In the genomic region with DNA sequence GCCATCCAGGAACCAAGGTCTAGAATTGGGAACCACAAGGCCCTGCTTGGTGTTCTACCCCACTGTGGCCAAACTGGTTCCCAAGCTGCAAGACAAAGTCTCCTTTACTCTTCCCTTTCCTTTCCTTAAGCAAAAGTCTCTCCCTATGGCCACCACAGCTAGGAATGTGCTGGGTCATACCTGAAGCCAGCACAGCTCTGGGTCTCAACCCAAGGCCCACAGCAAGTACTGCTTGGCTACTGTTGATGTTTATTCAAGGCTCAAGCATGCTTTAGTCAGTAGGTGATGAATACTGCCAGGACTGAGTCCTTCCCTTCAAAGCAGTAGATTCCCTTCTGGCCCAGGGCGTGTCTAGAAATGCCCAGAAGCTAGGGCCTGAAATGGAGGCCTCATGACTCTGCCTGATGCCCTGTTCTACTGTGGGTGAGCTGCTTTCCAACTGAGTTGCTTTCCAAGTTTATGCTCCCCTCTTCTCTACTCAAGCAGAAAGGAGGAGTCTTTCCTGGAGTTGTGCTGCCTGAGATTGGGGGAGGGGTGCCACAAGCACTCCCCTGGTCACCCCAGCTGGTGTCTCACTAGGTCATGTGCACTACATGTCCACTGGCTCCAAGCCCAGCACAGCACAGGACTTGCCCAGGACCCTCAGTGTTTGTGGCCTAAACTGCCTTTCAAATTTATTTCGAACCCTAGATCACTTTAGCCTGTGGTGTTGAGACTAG, we compare ENCODE assay signal across 21 cellular contexts. TPM values are rescaled to one million over a fixed set of nuclear protein-coding genes. Genes with fewer than 3 reads are reported as not detected.
"Had no signal": no experiment of that assay in that cellular context is flagged by ENCODE, and none has a peak within 500 bp of the region (broad histone marks: within the 10 kb centered on the region; RNA-seq: fewer than 3 reads in every experiment).

No MANE protein-coding gene starts in this region.

- H3K4me3 Mint-ChIP-seq: activated CD4-positive, alpha-beta T cell treated with anti-CD3 and anti-CD28 coated beads for 36 hours; activated naive CD4-positive, alpha-beta T cell treated with anti-CD3 and anti-CD28 coated beads, Interleukin-2, amount 10 ng/mL, durations not matched to agents 7 days and 5 days; brain; mesothelial cell of epicardium; stimulated activated memory B cell treated with anti-CD40 and anti-IgM and Interleukin-4, amounts not matched to agents 10 μg/mL and 1 μg/mL and 100 μg/mL, for 72 hours; T-helper 2 cell treated with Interferon-gamma antibody and Interleukin-4, amounts not matched to agents 5 μg/mL and 100 μg/mL, for 36 hours had no signal

- DNase-seq: activated CD4-positive, alpha-beta T cell treated with anti-CD3 and anti-CD28 coated beads for 36 hours; activated naive CD4-positive, alpha-beta T cell treated with anti-CD3 and anti-CD28 coated beads, Interleukin-2, amount 10 ng/mL, durations not matched to agents 7 days and 5 days; dermis blood vessel endothelial cell; foreskin fibroblast; heart left ventricle; left ventricle myocardium superior; posterior cingulate gyrus; SW 1271; transverse colon had no signal

- H3K27me3 ChIP-seq: esophagus muscularis mucosa, heart left ventricle, neutrophil, right atrium auricular region, SJSA1, transverse colon had no signal

- ATAC-seq: activated CD4-positive, alpha-beta T cell treated with anti-CD3 and anti-CD28 coated beads for 36 hours; heart left ventricle; left ventricle myocardium superior; stimulated activated memory B cell treated with anti-CD40 and anti-IgM and Interleukin-4, amounts not matched to agents 10 μg/mL and 1 μg/mL and 100 μg/mL, for 72 hours had no signal

- H3K27ac Mint-ChIP-seq: activated CD4-positive, alpha-beta T cell treated with anti-CD3 and anti-CD28 coated beads for 36 hours; activated naive CD4-positive, alpha-beta T cell treated with anti-CD3 and anti-CD28 coated beads, Interleukin-2, amount 10 ng/mL, durations not matched to agents 7 days and 5 days; activated T-helper 2 cell treated with anti-CD3 and anti-CD28 coated beads, Interferon-gamma antibody, Interleukin-2, Interleukin-4, amounts not matched to agents 10 μg/mL and 5 μg/mL and 100 μg/mL, durations not matched to agents 14 hours and 24 hours and 36 hours; brain; mesothelial cell of epicardium; T-helper 2 cell treated with Interferon-gamma antibody and Interleukin-4, amounts not matched to agents 5 μg/mL and 100 μg/mL, for 36 hours had no signal

- H3K36me3 ChIP-seq: esophagus muscularis mucosa, heart left ventricle, neutrophil, right atrium auricular region, SJSA1, transverse colon had no signal

- H3K27ac ChIP-seq: esophagus muscularis mucosa, heart left ventricle, neutrophil, right atrium auricular region, SJSA1, transverse colon had no signal

- H3K27me3 Mint-ChIP-seq: activated CD4-positive, alpha-beta T cell treated with anti-CD3 and anti-CD28 coated beads for 36 hours; activated naive CD4-positive, alpha-beta T cell treated with anti-CD3 and anti-CD28 coated beads, Interleukin-2, amount 10 ng/mL, durations not matched to agents 7 days and 5 days; brain; stimulated activated memory B cell treated with anti-CD40 and anti-IgM and Interleukin-4, amounts not matched to agents 10 μg/mL and 1 μg/mL and 100 μg/mL, for 72 hours had no signal

- FAIRE-seq: islet of Langerhans had no signal

- H3K4me2 ChIP-seq: smooth muscle cell had no signal

- H3K9me3 Mint-ChIP-seq: stimulated activated memory B cell treated with anti-CD40 and anti-IgM and Interleukin-4, amounts not matched to agents 10 μg/mL and 1 μg/mL and 100 μg/mL, for 72 hours had no signal

- H3K4me3 ChIP-seq: esophagus muscularis mucosa, heart left ventricle, right atrium auricular region, SJSA1, smooth muscle cell, transverse colon had no signal

- H3K9me3 ChIP-seq: heart left ventricle, neutrophil, SJSA1 had no signal

- H3K4me1 Mint-ChIP-seq: brain, mesothelial cell of epicardium had no signal

- H3K4me1 ChIP-seq: esophagus muscularis mucosa, heart left ventricle, right atrium auricular region, SJSA1, transverse colon had no signal

RNA-seq across cellular contexts. Expression of gene STAP1, which starts 44.9 kb away (rescaled TPM):
- total RNA-seq: cerebellum, dermis blood vessel endothelial cell, mesothelial cell of epicardium, right atrium auricular region, SJSA1, smooth muscle cell had no signal
- polyA plus RNA-seq: heart left ventricle, smooth muscle cell had no signal
